16 cellular contexts compared by ENCODE assay signal in the genomic region with DNA sequence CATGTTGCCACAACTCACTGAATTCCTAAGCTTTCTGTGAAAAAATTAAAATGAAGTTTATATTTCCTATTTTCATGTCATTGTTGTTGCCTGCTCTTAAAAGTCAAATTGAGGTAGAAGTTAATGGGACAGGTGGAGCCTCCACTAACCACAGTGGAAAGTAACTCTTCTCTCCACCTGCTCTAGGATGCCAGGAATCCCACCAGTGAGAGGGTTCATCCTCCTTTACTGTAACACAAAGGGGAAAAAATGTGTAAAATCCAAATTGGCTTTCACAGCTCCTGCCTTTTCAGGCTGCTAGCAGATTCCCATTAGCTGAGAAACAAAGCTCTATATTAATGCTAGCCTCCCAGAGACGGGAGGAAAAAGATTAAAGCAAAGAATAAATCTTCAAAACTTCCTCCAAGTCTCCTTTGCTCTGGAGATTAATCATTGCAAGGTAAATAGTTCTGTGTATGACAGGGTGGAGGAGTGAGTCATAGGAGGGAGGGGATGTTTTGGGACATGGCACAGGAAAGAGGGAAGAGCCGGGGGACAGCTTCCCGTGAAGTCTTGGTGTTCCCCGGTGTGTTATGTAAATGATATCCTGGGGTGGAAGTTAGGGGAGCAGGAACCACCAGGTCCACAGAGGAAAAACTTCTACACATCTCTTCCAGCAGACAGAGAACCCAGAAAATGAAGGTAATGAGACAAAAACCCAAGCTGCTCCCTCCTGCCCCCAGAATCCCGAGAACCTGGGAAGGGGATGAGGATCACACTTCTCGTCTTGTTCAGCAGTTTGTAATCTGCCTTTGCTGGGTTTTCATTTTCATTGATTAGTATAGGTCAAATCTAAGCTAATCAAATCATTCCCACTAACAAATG. TPM values are rescaled to one million over a fixed set of nuclear protein-coding genes. Genes with fewer than 3 reads are reported as not detected.
DNase-seq lines count a peak whose midpoint lies in the region; ATAC-seq, FAIRE-seq and TF ChIP-seq lines count a peak whose summit lies in the region.
"Not testable (repeated sequence)": the region's sequence is repeated elsewhere in the genome, so short reads cannot be mapped to it uniquely, and the experiment has no call there.
"Had no signal": no experiment of that assay in that cellular context is flagged by ENCODE, and none has a peak within 500 bp of the region (broad histone marks: within the 10 kb centered on the region; RNA-seq: fewer than 3 reads in every experiment).

No MANE protein-coding gene starts in this region.

- not testable (repeated sequence) for H3K4me3 ChIP-seq in GM23248; astrocyte (ENCODE audit: insufficient read depth, low read depth, low read length); kidney (ENCODE audit: low read length in 2 of 2); mucosa of descending colon; transverse colon
- peak overlapping the region; percentile 30; the same call in 1 of the 2 replicates for H3K4me3 ChIP-seq in PC-3 (ENCODE audit: low read length)

- ATAC-seq in PC-3: peak; percentile 99
- ATAC-seq in mucosa of descending colon: peak; percentile 98

- not testable (repeated sequence) for TF ChIP-seq POLR2A in transverse colon (IDR thresholded peaks at IDR 0.05)

- not testable (repeated sequence) for H4K20me1 ChIP-seq in GM23248 (ENCODE audit: insufficient read depth); PC-3 (ENCODE audit: low read length); astrocyte (ENCODE audit: insufficient read depth, low read length)

- not testable (repeated sequence) for H3F3A ChIP-seq in GM23248 (ENCODE audit: insufficient read depth); PC-3 (ENCODE audit: low read length, unreplicated experiment)

- not testable (repeated sequence) for H3K4me2 ChIP-seq in GM23248 (ENCODE audit: unreplicated experiment); astrocyte (ENCODE audit: low read length)
- peak overlapping the region; percentile 77 for H3K4me2 ChIP-seq in PC-3 (ENCODE audit: low read length)

- H3K4me1 ChIP-seq in GM23248 (ENCODE audit: insufficient read depth); astrocyte (ENCODE audit: insufficient read depth, low read length); mucosa of descending colon (ENCODE audit: low read depth): not testable (repeated sequence)
- peaks cover 12% of the 10 kb centered on the region for H3K4me1 ChIP-seq in PC-3 (ENCODE audit: insufficient read depth, low read length)
- H3K4me1 ChIP-seq in kidney (ENCODE audit: control insufficient read depth in 1 of 2, insufficient read depth in 1 of 2, low read depth in 1 of 2, low read length in 2 of 2): peaks cover 0 to 11% of the 10 kb centered on the region in 2 donors
- H3K4me1 ChIP-seq in transverse colon: peaks cover 0 to 14% (median 9%) of the 10 kb centered on the region in 4 donors

- not testable (repeated sequence) for H3K36me3 Mint-ChIP-seq in astrocyte (ENCODE audit: low read depth, unreplicated experiment)

- not testable (repeated sequence) for FAIRE-seq in astrocyte (lab: Jason Lieb, UNC)
- FAIRE-seq in kidney (lab: Jason Lieb, UNC): peak; percentile 6

- H3K4me3 Mint-ChIP-seq in astrocyte (ENCODE audit: unreplicated experiment): not testable (repeated sequence)

- peak; percentile 59 for DNase-seq in A172 (ENCODE audit: low spot score)
- peak; percentile 8 for DNase-seq in GM23248
- peak; percentile 62 for DNase-seq in PC-3
- DNase-seq in astrocyte (ENCODE audit: low read depth); epithelial cell of prostate (ENCODE audit: low read depth, low spot score); kidney: not testable (repeated sequence)
- DNase-seq in mucosa of descending colon: peak in 1 of 3 donors; percentile 64
- peak; percentile 48 for DNase-seq in transverse colon

- not testable (repeated sequence) for H3K9me2 ChIP-seq in GM23248 (ENCODE audit: insufficient read depth); PC-3 (replicated peaks; ENCODE audit: low read length)

- H3K27me3 Mint-ChIP-seq in astrocyte (ENCODE audit: low read depth, unreplicated experiment): not testable (repeated sequence)

- not testable (repeated sequence) for H3K27me3 ChIP-seq in GM23248 (replicated peaks; ENCODE audit: insufficient read depth); PC-3 (ENCODE audit: low read length); astrocyte (ENCODE audit: insufficient read depth, low read length); transverse colon

- not testable (repeated sequence) for H3K79me2 ChIP-seq in GM23248 (ENCODE audit: insufficient read depth); PC-3 (ENCODE audit: low read length); astrocyte (ENCODE audit: insufficient read depth, low read length)

- intact Hi-C loops in PC-3 (cut with micrococcal nuclease); kidney (cut with DNase I); mucosa of descending colon (cut with DNase I, micrococcal nuclease); transverse colon (cut with DNase I; ENCODE audit: low total_unique reads): not testable (repeated sequence)

- H3K9ac ChIP-seq in GM23248; PC-3 (ENCODE audit: low read length); astrocyte (ENCODE audit: low read length); kidney (ENCODE audit: low read length in 2 of 2): not testable (repeated sequence)

- H2AFZ ChIP-seq in GM23248; astrocyte (ENCODE audit: low read depth, low read length): not testable (repeated sequence)
- H2AFZ ChIP-seq in PC-3 (ENCODE audit: low read length): peak overlapping the region; percentile 69

- H3K36me3 ChIP-seq in GM23248 (ENCODE audit: low read depth); PC-3 (ENCODE audit: low read depth, low read length); astrocyte (ENCODE audit: insufficient read depth, low read length); kidney (ENCODE audit: control insufficient read depth in 1 of 2, insufficient read depth in 2 of 2, low read length in 2 of 2); mucosa of descending colon (ENCODE audit: low read depth); transverse colon: not testable (repeated sequence)

- H3K4me1 Mint-ChIP-seq in astrocyte (ENCODE audit: low read depth, unreplicated experiment): not testable (repeated sequence)

- CTCF ChIA-PET in PC-3 (lab: Charles Lee): not testable (repeated sequence)

- not testable (repeated sequence) for H3K27ac ChIP-seq in GM23248; astrocyte (ENCODE audit: low read depth, low read length); kidney (ENCODE audit: low read depth in 2 of 2, low read length in 2 of 2)
- H3K27ac ChIP-seq in PC-3 (ENCODE audit: low read length): peak overlapping the region; percentile 50
- peak overlapping the region; percentile 3 for H3K27ac ChIP-seq in epithelial cell of prostate
- H3K27ac ChIP-seq in transverse colon: peak overlapping the region; percentile 23 to 67 (median 42)

- not testable (repeated sequence) for H3K9me3 Mint-ChIP-seq in astrocyte (ENCODE audit: unreplicated experiment)

- TF ChIP-seq CTCF in PC-3 (conservative IDR thresholded peaks at IDR 0.05; ENCODE audit: low read depth, low read length); astrocyte (IDR thresholded peaks at IDR 0.05; ENCODE audit: insufficient read depth, low read depth, low read length); kidney (IDR thresholded peaks at IDR 0.05; ENCODE audit: borderline replicate concordance, extremely low read depth, insufficient read depth); mucosa of descending colon (IDR thresholded peaks at IDR 0.05); transverse colon (IDR thresholded peaks at IDR 0.05): not testable (repeated sequence)

- H3K27ac Mint-ChIP-seq in astrocyte (ENCODE audit: unreplicated experiment): peak overlapping the region; percentile 44

- H3K9me3 ChIP-seq in GM23248 (ENCODE audit: low read depth); PC-3 (ENCODE audit: low read length); astrocyte (ENCODE audit: insufficient read depth, low read depth, low read length); kidney (ENCODE audit: control insufficient read depth in 1 of 2, low read length in 2 of 2); mucosa of descending colon; transverse colon: not testable (repeated sequence)

- TSS peak; percentile 54 for BruUV-seq in PC-3 (replicated peaks; lab: Mats Ljungman, UMichigan)

- not testable (repeated sequence) for TF ChIP-seq EP300 in transverse colon (IDR thresholded peaks at IDR 0.05; ENCODE audit: low read depth)

- in situ Hi-C loops in GM23248 (cut with MboI); transverse colon (cut with MboI; ENCODE audit: low pct_ligation_motif_present in 1 of 4, low pct_unique_long_range_greater_than_20kb in 1 of 4, low sequenced_read_pairs in 3 of 4): not testable (repeated sequence)

- WGBS in GM23248 (ENCODE audit: low coverage in 1 of 2, low lambda C conversion rate in 2 of 2, missing lambda C conversion rate in 2 of 2), 2 experiments: 38 to 42% methylated on average over 6 of the region's 6 CpGs
- 25 to 30% methylated on average over 6 of the region's 6 CpGs for WGBS in transverse colon (ENCODE audit: low coverage in 1 of 2), 2 donors

- POLR2A ChIA-PET in PC-3 (lab: Charles Lee; ENCODE audit: unreplicated experiment): not testable (repeated sequence)

RNA-seq across cellular contexts. Expression of a gene that starts 19.3 kb away (rescaled TPM):
- total RNA-seq in A172 (2014; rRNA removed; shearing (Covaris generic)): 1.9 and 3.8 TPM in 2 replicates
- total RNA-seq in GM23248 (2014; rRNA removed; shearing (Covaris generic)): not detected in 2 replicates
- 0.26 and 0.33 TPM in 2 replicates for polyA plus RNA-seq in GM23248 (2016; fragmentation: Nextera tagmentation; extraction: Ambion mirVana)
- total RNA-seq in PC-3 (2014; rRNA removed): not detected in 2 replicates
- total RNA-seq in astrocyte: 0.07 TPM in 1 of 2 replicates, not detected in the other
- 13.5 TPM for total RNA-seq in kidney
- polyA plus RNA-seq in kidney (ENCODE audit: insufficient read depth, low read depth, low replicate concordance): 7.6 TPM
- total RNA-seq in mucosa of descending colon: 100 to 1,000 TPM in 2 of 3 donors, 10 to 100 TPM in 1; 73.8 to 241 (median 179) TPM
- total RNA-seq in transverse colon: 100 to 1,000 TPM; 142 to 543 (median 383) TPM
- total RNA-seq: CD4-positive, CD25-positive, alpha-beta regulatory T cell; LHCN-M2; natural killer cell treated with Interleukin-12 subunit alpha and Interleukin-12 subunit beta and Interleukin-15 and Interleukin-18, amount 100 ng/mL, for 72 hours; osteocyte; Right ventricle myocardium superior had no signal

RNA-seq across cellular contexts. Expression of a gene that starts 35.9 kb away (rescaled TPM):
- not detected in 2 replicates for total RNA-seq in A172 (2014; rRNA removed; shearing (Covaris generic))
- not detected in 2 replicates for total RNA-seq in GM23248 (2014; rRNA removed; shearing (Covaris generic))
- not detected in 2 replicates for polyA plus RNA-seq in GM23248 (2016; fragmentation: Nextera tagmentation; extraction: Ambion mirVana)
- total RNA-seq in PC-3 (2014; rRNA removed): not detected in 2 replicates
- not detected in 2 replicates for total RNA-seq in astrocyte
- not detected for total RNA-seq in kidney
- polyA plus RNA-seq in kidney (ENCODE audit: insufficient read depth, low read depth, low replicate concordance): 0.69 TPM
- total RNA-seq in mucosa of descending colon: under 1 TPM in 2 of 3 donors, not detected in 1; 0.39 to 0.82 TPM
- total RNA-seq in transverse colon: 1 to 10 TPM in 1 of 4 donors, under 1 TPM in 2, not detected in 1; 0.95 to 3.0 (median 0.96) TPM
- total RNA-seq: CD4-positive, CD25-positive, alpha-beta regulatory T cell; endodermal cell; left cardiac atrium; LHCN-M2; natural killer cell treated with Interleukin-12 subunit alpha and Interleukin-12 subunit beta and Interleukin-15 and Interleukin-18, amount 100 ng/mL, for 72 hours; NCI-H460; osteocyte; Right ventricle myocardium superior had no signal
- polyA plus RNA-seq: CD4-positive, CD25-positive, alpha-beta regulatory T cell had no signal
